ENCODE assay signal across 8 cellular contexts in the genomic region with DNA sequence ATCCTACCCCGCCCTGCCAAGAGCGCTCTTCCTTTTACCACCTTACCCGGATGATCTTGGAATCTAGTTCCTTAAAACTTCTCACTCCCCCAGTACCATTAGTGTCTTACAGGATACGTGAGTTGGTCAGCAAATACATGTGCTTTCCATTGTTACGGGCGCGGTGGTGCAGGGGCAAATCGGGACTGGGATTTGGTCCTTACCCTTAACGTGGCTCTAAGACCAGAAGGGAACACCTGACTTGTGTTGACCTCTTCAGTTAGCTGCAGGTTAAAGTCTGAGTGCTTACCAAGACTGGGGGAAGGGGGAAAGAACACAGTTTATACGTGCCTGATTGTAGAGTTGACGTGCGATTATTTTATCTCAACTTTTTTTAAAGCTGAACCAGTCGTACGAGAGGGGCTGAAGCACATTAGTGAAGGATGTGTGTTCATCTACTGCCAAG. TPM values are rescaled to one million over a fixed set of nuclear protein-coding genes. Genes with fewer than 3 reads are reported as not detected.
A peak's percentile ranks its signal among the peaks of the same experiment; 100 is the strongest.
DNase-seq lines count a peak whose midpoint lies in the region; ATAC-seq, FAIRE-seq and TF ChIP-seq lines count a peak whose summit lies in the region.

No MANE protein-coding gene starts in this region.

- RAD21 ChIA-PET in GM12878 (lab: Charles Lee; ENCODE audit: unreplicated experiment): no interaction called here

- peaks cover 0 to 12% of the 10 kb centered on the region in 2 experiments; a peak in 1 of 4 replicates for H3K36me3 ChIP-seq in GM12878 (ENCODE audit: control insufficient read depth in 2 of 2, insufficient read depth in 2 of 2, low read length in 1 of 2)
- peaks cover 41% of the 10 kb centered on the region for H3K36me3 ChIP-seq in lower lobe of right lung
- H3K36me3 ChIP-seq in vagina: peaks cover 0 to 5% of the 10 kb centered on the region in 2 donors

- intact Hi-C loops in GM12878 (cut with micrococcal nuclease; ENCODE audit: unreplicated experiment): no loop called here
- intact Hi-C loops in lower lobe of right lung (cut with DNase I): no loop called here
- intact Hi-C loops in vagina (cut with DNase I): no loop called here

- H3K27me3 ChIP-seq in GM12878 (replicated peaks in 1 of 2; ENCODE audit: control insufficient read depth in 2 of 2, insufficient read depth in 2 of 2, low read length in 1 of 2): no peaks in the 10 kb centered on the region
- no peaks in the 10 kb centered on the region for H3K27me3 ChIP-seq in lower lobe of right lung (ENCODE audit: low read depth)
- H3K27me3 ChIP-seq in vagina: no peaks in the 10 kb centered on the region

- peak overlapping the region; percentile 87 for H3K4me3 ChIP-seq in GM12878
- H3K4me3 ChIP-seq in lower lobe of right lung: peak overlapping the region; percentile 93
- H3K4me3 ChIP-seq in vagina: peak overlapping the region; percentile 67 to 79

- H3K27ac ChIP-seq in GM12878 (ENCODE audit: control insufficient read depth, insufficient read depth) (peak overlapping the region; percentile 83), lower lobe of right lung (peak overlapping the region; percentile 93), vagina (peak overlapping the region; percentile 73)

- no peaks in the 10 kb centered on the region for H3K9me3 ChIP-seq in GM12878 (replicated peaks; ENCODE audit: control insufficient read depth, insufficient read depth, low read length)
- no peaks in the 10 kb centered on the region for H3K9me3 ChIP-seq in lower lobe of right lung
- H3K9me3 ChIP-seq in vagina: no peaks in the 10 kb centered on the region

- TF ChIP-seq RAD21 in GM12878 (IDR thresholded peaks at IDR 0.05; ENCODE audit: insufficient read depth, low read depth, low read length): no peak

- TF ChIP-seq CTCF in GM12878 (IDR thresholded peaks at IDR 0.05 in 2 of 3, conservative IDR thresholded peaks at IDR 0.05 in 1 of 3; ENCODE audit: control insufficient read depth in 2 of 3, extremely low read depth in 1 of 3, insufficient read depth in 1 of 3, low read depth in 3 of 3, low read length in 3 of 3) (no peak), lower lobe of right lung (IDR thresholded peaks at IDR 0.05) (no peak), vagina (IDR thresholded peaks at IDR 0.05) (no peak)

- no peak for FAIRE-seq in GM12878 (lab: Jason Lieb, UNC)

- SMC1A ChIA-PET in GM12878 (lab: Charles Lee; ENCODE audit: uncharacterized antibody, unreplicated experiment): interaction anchor here (0.7 to 2.1 kb wide), 3 partner anchors 9 to 169 kb away, joined by 3 to 8 read pairs (median 6); a partner anchor contains a TSS

- DNase-seq in DMS 273 (lab: John Stamatoyannopoulos, UW; ENCODE audit: unreplicated experiment): peak; percentile 52
- DNase-seq in Kasumi-1 (lab: John Stamatoyannopoulos, UW): peak; percentile 8 to 9
- no peak for DNase-seq in GM12878 (ENCODE audit: low read depth, low spot score)
- no peak for DNase-seq in lower lobe of right lung
- DNase-seq in vagina (ENCODE audit: extremely low spot score in 2 of 2): no peak
- no peak for DNase-seq in stimulated activated naive CD4-positive, alpha-beta T cell (lab: John Stamatoyannopoulos, UW)

- peak overlapping the region; percentile 83 for H3K4me2 ChIP-seq in GM12878 (ENCODE audit: control insufficient read depth, insufficient read depth)

- H3K9ac ChIP-seq in GM12878 (ENCODE audit: control insufficient read depth, insufficient read depth, low read length): peak overlapping the region; percentile 84

- in situ Hi-C loops in GM12878 (cut with MboI): no loop called here

- peaks cover 33% of the 10 kb centered on the region for H3K79me2 ChIP-seq in GM12878 (ENCODE audit: control insufficient read depth, insufficient read depth, low read length)

- under 1% methylated on average over 14 of the region's 14 CpGs for WGBS in GM12878 (ENCODE audit: insufficient coverage, insufficient replicate concordance, low lambda C conversion rate, missing lambda C conversion rate)

- peak overlapping the region; percentile 96 for H2AFZ ChIP-seq in GM12878 (ENCODE audit: control insufficient read depth, low read depth, low read length)

- no peak for TF ChIP-seq EP300 in GM12878 (IDR thresholded peaks at IDR 0.05; ENCODE audit: borderline replicate concordance in 1 of 2, control insufficient read depth in 1 of 2, low read depth in 2 of 2, low read length in 2 of 2)

- BruUV-seq in GM12878 (replicated peaks; lab: Mats Ljungman, UMichigan): TSS peak; percentile 80

- peak; percentile 5 for ATAC-seq in GM12878
- peak; percentile 8 to 36 for ATAC-seq in lower lobe of right lung
- no peak for ATAC-seq in GM21360 (IDR thresholded peaks at IDR 0.05; ENCODE audit: unreplicated experiment)
- ATAC-seq in GM18858 (IDR thresholded peaks at IDR 0.05; ENCODE audit: unreplicated experiment): no peak

- no peaks in the 10 kb centered on the region for H4K20me1 ChIP-seq in GM12878 (ENCODE audit: control insufficient read depth, insufficient read depth)

- POLR2A ChIA-PET in GM12878 (lab: Charles Lee): interaction anchor here (0.8 to 2.0 kb wide), 3 partner anchors 8 to 16 kb away, joined by 3 to 11 read pairs (median 5); a partner anchor contains a TSS

- peaks cover 11% of the 10 kb centered on the region; the same call in 1 of the 2 replicates for H3K4me1 ChIP-seq in GM12878 (ENCODE audit: control insufficient read depth, insufficient read depth, low read length)
- peaks cover 32% of the 10 kb centered on the region for H3K4me1 ChIP-seq in lower lobe of right lung
- peaks cover 56% of the 10 kb centered on the region for H3K4me1 ChIP-seq in vagina

- TF ChIP-seq POLR2A in GM12878 (IDR thresholded peaks at IDR 0.05; ENCODE audit: low read depth, low read length) (no peak), vagina (IDR thresholded peaks at IDR 0.05) (no peak)

- CTCF ChIA-PET in GM12878 (lab: Yijun Ruan, JAX): interaction anchor here (2.2 kb wide), 1 partner anchor 168 kb away, joined by 9 read pairs; no protein-coding TSS in a partner anchor

RNA-seq across cellular contexts. Expression of a gene that starts 0.5 kb away (rescaled TPM):
- 11.6 and 14.2 TPM in 2 replicates for total RNA-seq in GM12878 (2013; cell fraction: nucleolus; rRNA removed)
- total RNA-seq in GM12878 (2014; rRNA removed) (123 and 124 TPM in 2 replicates), GM12878 (2014; rRNA removed; fragmentation: Illumina TruSeq; extraction: Trizol) (149 and 175 TPM in 2 replicates), GM12878 (2021) (129 and 142 TPM in 2 replicates), lower lobe of right lung (50.4 TPM), vagina (164 TPM)
- polyA plus RNA-seq in GM12878 (2011; ENCODE audit: low read depth): 17.2 TPM
- polyA plus RNA-seq in GM12878 (2011; rRNA removed) (236 and 346 TPM in 2 replicates), GM12878 (2014; fragmentation: Illumina TruSeq; extraction: Trizol) (85.4 and 178 TPM in 2 replicates), GM12878 (2014; fragmentation: Nextera tagmentation; extraction: Ambion mirVana) (100 to 1,000 TPM; 933 to 957 TPM), GM12878 (2014; rRNA removed) (191 and 195 TPM in 2 replicates), GM12878 (2016; fragmentation: Nextera tagmentation; extraction: Ambion mirVana) (100 to 1,000 TPM; 667 to 694 TPM)
- polyA plus RNA-seq in GM12878 (2011; cell fraction: cytosol; rRNA removed): 254 and 313 TPM in 2 replicates
- polyA plus RNA-seq in GM12878 (2011; cell fraction: nucleus; rRNA removed): 122 and 152 TPM in 2 replicates
- 124 and 181 TPM in 2 replicates for polyA plus RNA-seq in GM12878 (2012)
- polyA minus RNA-seq in GM12878 (2011; rRNA and poly(A)+ RNA removed): 36.6 and 44.6 TPM in 2 replicates
- 22.6 and 28.2 TPM in 2 replicates for polyA minus RNA-seq in GM12878 (2011; cell fraction: cytosol; rRNA and poly(A)+ RNA removed)
- 21.6 and 25.7 TPM in 2 replicates for polyA minus RNA-seq in GM12878 (2011; cell fraction: nucleus; rRNA and poly(A)+ RNA removed)

RNA-seq across cellular contexts. Expression of a gene that starts 0.9 kb away (rescaled TPM):
- total RNA-seq in GM12878 (2013; cell fraction: nucleolus; rRNA removed): 53.9 and 56.5 TPM in 2 replicates
- total RNA-seq in GM12878 (2014; rRNA removed): 10.1 and 13.4 TPM in 2 replicates
- total RNA-seq in GM12878 (2014; rRNA removed; fragmentation: Illumina TruSeq; extraction: Trizol): 12.7 and 15.2 TPM in 2 replicates
- 12.0 and 12.9 TPM in 2 replicates for total RNA-seq in GM12878 (2021)
- 6.7 TPM for polyA plus RNA-seq in GM12878 (2011; ENCODE audit: low read depth)
- polyA plus RNA-seq in GM12878 (2011; rRNA removed): 7.3 and 8.1 TPM in 2 replicates
- 4.3 and 5.4 TPM in 2 replicates for polyA plus RNA-seq in GM12878 (2011; cell fraction: cytosol; rRNA removed)
- polyA plus RNA-seq in GM12878 (2011; cell fraction: nucleus; rRNA removed): 19.7 and 22.3 TPM in 2 replicates
- polyA plus RNA-seq in GM12878 (2012): 5.3 and 9.0 TPM in 2 replicates
- 12.5 and 15.3 TPM in 2 replicates for polyA plus RNA-seq in GM12878 (2014; fragmentation: Illumina TruSeq; extraction: Trizol)
- polyA plus RNA-seq in GM12878 (2014; fragmentation: Nextera tagmentation; extraction: Ambion mirVana): 1 to 10 TPM; 2.2 to 3.3 TPM
- 7.9 and 10.3 TPM in 2 replicates for polyA plus RNA-seq in GM12878 (2014; rRNA removed)
- 1 to 10 TPM; 5.9 to 7.5 TPM for polyA plus RNA-seq in GM12878 (2016; fragmentation: Nextera tagmentation; extraction: Ambion mirVana)
- 6.0 and 9.0 TPM in 2 replicates for polyA minus RNA-seq in GM12878 (2011; rRNA and poly(A)+ RNA removed)
- polyA minus RNA-seq in GM12878 (2011; cell fraction: cytosol; rRNA and poly(A)+ RNA removed): 3.7 and 4.3 TPM in 2 replicates
- polyA minus RNA-seq in GM12878 (2011; cell fraction: nucleus; rRNA and poly(A)+ RNA removed): 15.8 and 19.7 TPM in 2 replicates
- total RNA-seq in lower lobe of right lung: 20.0 TPM
- total RNA-seq in vagina: 14.5 TPM

RNA-seq across cellular contexts. Expression of a gene that starts 10.0 kb away (rescaled TPM):
- total RNA-seq in GM12878 (2013; cell fraction: nucleolus; rRNA removed): 30.4 and 35.8 TPM in 2 replicates
- total RNA-seq in GM12878 (2014; rRNA removed) (14.4 and 17.7 TPM in 2 replicates), GM12878 (2014; rRNA removed; fragmentation: Illumina TruSeq; extraction: Trizol) (14.9 and 16.4 TPM in 2 replicates), GM12878 (2021) (16.8 and 17.7 TPM in 2 replicates), lower lobe of right lung (17.4 TPM), vagina (13.3 TPM)
- 8.9 TPM for polyA plus RNA-seq in GM12878 (2011; ENCODE audit: low read depth)
- polyA plus RNA-seq in GM12878 (2011; rRNA removed) (43.9 and 64.6 TPM in 2 replicates), GM12878 (2014; fragmentation: Illumina TruSeq; extraction: Trizol) (16.7 and 32.6 TPM in 2 replicates), GM12878 (2014; fragmentation: Nextera tagmentation; extraction: Ambion mirVana) (10 to 100 TPM; 46.1 to 51.1 TPM), GM12878 (2014; rRNA removed) (22.2 and 25.3 TPM in 2 replicates), GM12878 (2016; fragmentation: Nextera tagmentation; extraction: Ambion mirVana) (10 to 100 TPM; 70.7 to 71.1 TPM)
- 16.6 and 19.6 TPM in 2 replicates for polyA plus RNA-seq in GM12878 (2011; cell fraction: cytosol; rRNA removed)
- polyA plus RNA-seq in GM12878 (2011; cell fraction: nucleus; rRNA removed): 16.4 and 19.1 TPM in 2 replicates
- 11.2 and 19.6 TPM in 2 replicates for polyA plus RNA-seq in GM12878 (2012)
- 10.2 and 11.6 TPM in 2 replicates for polyA minus RNA-seq in GM12878 (2011; rRNA and poly(A)+ RNA removed)
- polyA minus RNA-seq in GM12878 (2011; cell fraction: cytosol; rRNA and poly(A)+ RNA removed): 2.1 and 2.3 TPM in 2 replicates
- polyA minus RNA-seq in GM12878 (2011; cell fraction: nucleus; rRNA and poly(A)+ RNA removed): 16.3 and 18.8 TPM in 2 replicates

RNA-seq across cellular contexts. Expression of a gene that starts 10.2 kb away (rescaled TPM):
- total RNA-seq in GM12878 (2013; cell fraction: nucleolus; rRNA removed): 1.5 and 2.0 TPM in 2 replicates
- total RNA-seq in GM12878 (2014; rRNA removed): 1.2 and 1.6 TPM in 2 replicates
- 1.3 and 1.6 TPM in 2 replicates for total RNA-seq in GM12878 (2014; rRNA removed; fragmentation: Illumina TruSeq; extraction: Trizol)
- total RNA-seq in GM12878 (2021): 2.1 and 3.2 TPM in 2 replicates
- 1.2 TPM for polyA plus RNA-seq in GM12878 (2011; ENCODE audit: low read depth)
- polyA plus RNA-seq in GM12878 (2011; rRNA removed): 1.5 and 1.6 TPM in 2 replicates
- polyA plus RNA-seq in GM12878 (2011; cell fraction: cytosol; rRNA removed): 1.1 and 1.7 TPM in 2 replicates
- 2.6 and 2.8 TPM in 2 replicates for polyA plus RNA-seq in GM12878 (2011; cell fraction: nucleus; rRNA removed)
- 3.2 and 3.6 TPM in 2 replicates for polyA plus RNA-seq in GM12878 (2012)
- 2.2 and 2.7 TPM in 2 replicates for polyA plus RNA-seq in GM12878 (2014; fragmentation: Illumina TruSeq; extraction: Trizol)
- polyA plus RNA-seq in GM12878 (2014; fragmentation: Nextera tagmentation; extraction: Ambion mirVana): 1 to 10 TPM in 1 of 2 experiments, under 1 TPM in 1; 0.84 to 1.5 TPM
- polyA plus RNA-seq in GM12878 (2014; rRNA removed): 3.9 and 4.2 TPM in 2 replicates
- polyA plus RNA-seq in GM12878 (2016; fragmentation: Nextera tagmentation; extraction: Ambion mirVana): 1 to 10 TPM; 4.1 to 4.7 TPM
- polyA minus RNA-seq in GM12878 (2011; rRNA and poly(A)+ RNA removed): 1.1 TPM in 2 replicates
- polyA minus RNA-seq in GM12878 (2011; cell fraction: cytosol; rRNA and poly(A)+ RNA removed): 0.52 TPM in 1 of 2 replicates, not detected in the other
- polyA minus RNA-seq in GM12878 (2011; cell fraction: nucleus; rRNA and poly(A)+ RNA removed): 3.0 and 3.6 TPM in 2 replicates
- total RNA-seq in lower lobe of right lung: 1.9 TPM
- 3.2 TPM for total RNA-seq in vagina

Comparison
In these comparisons a context has a peak if more than half of its experiments do, and no peak if none do; other contexts are left out.
1. DNase-seq: peak in DMS 273 (single experiment) and Kasumi-1 (2 of 2); none in GM12878 (single experiment), lower lobe of right lung (single experiment), vagina (0 of 2) and stimulated activated naive CD4-positive, alpha-beta T cell (0 of 6).
2. ATAC-seq: peak in GM12878 (single experiment) and lower lobe of right lung (2 of 2); none in GM21360 (single experiment) and GM18858 (single experiment).
3. Peak in every context shown above with its lines, with median percentiles within 50 percentile points of each other: H3K27ac ChIP-seq and H3K4me3 ChIP-seq.